1 cellular context compared by ENCODE assay signal in genomic region chr3:51984269-51984647, GRCh38.
TF ChIP-seq lines count a peak whose summit lies in the region.

No MANE protein-coding gene starts in this region.

TF ChIP-seq in K562, 482 proteins besides CTCF, POLR2A, EP300 and RAD21:
- TF ChIP-seq CAMTA2 (CRISPR knock-in tag; conservative IDR thresholded peaks at IDR 0.05) (no peak), ETV5 (CRISPR knock-in tag; IDR thresholded peaks at IDR 0.05; ENCODE audit: low read depth) (no peak), ZNF217 (CRISPR knock-in tag; IDR thresholded peaks at IDR 0.05) (no peak), DACH1 (IDR thresholded peaks at IDR 0.05; ENCODE audit: partially characterized antibody) (no peak), ZFPM2 (CRISPR knock-in tag; IDR thresholded peaks at IDR 0.05) (no peak), ZNF444 (CRISPR knock-in tag; IDR thresholded peaks at IDR 0.05) (no peak), TCF7 (IDR thresholded peaks at IDR 0.05; ENCODE audit: borderline replicate concordance) (no peak), ZKSCAN1 (IDR thresholded peaks at IDR 0.05; ENCODE audit: low read depth, low read length) (no peak), ZNF133 (CRISPR knock-in tag; IDR thresholded peaks at IDR 0.05) (no peak), LEF1 (IDR thresholded peaks at IDR 0.05) (no peak), SIX5 (IDR thresholded peaks at IDR 0.05; ENCODE audit: borderline replicate concordance in 1 of 2, insufficient read depth in 1 of 2, low read depth in 1 of 2, low read length in 2 of 2) (no peak), CREB5 (CRISPR knock-in tag; IDR thresholded peaks at IDR 0.05) (no peak), DLX4 (CRISPR knock-in tag; IDR thresholded peaks at IDR 0.05) (no peak)
